ENCODE assay signal across 9 cellular contexts in the genomic region with DNA sequence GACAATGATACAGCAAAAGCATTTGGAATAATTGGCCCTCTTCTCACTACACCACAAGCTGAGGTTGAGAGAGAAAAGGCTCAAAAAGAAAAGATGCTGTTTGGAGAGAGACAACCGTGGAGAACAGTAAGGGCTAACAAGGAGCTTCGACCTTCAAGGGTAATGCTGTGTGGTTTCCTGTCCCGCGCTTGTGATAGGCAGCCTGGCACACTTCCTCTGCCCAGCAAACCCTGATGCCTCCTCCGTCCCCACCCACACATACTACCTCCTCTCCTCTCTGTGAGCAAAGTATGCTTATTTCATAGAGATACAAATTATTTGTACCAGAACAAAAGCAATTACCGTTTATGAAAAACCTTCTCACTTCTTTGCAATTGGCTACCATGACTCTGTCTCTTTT.
DNase-seq lines count a peak whose midpoint lies in the region; ATAC-seq lines count a peak whose summit lies in the region.
"Had no signal": no experiment of that assay in that cellular context is flagged by ENCODE, and none has a peak within 500 bp of the region (broad histone marks: within the 10 kb centered on the region; RNA-seq: fewer than 3 reads in every experiment).

No MANE protein-coding gene starts in this region.

- ATAC-seq in HG02678 (IDR thresholded peaks at IDR 0.05; ENCODE audit: unreplicated experiment), result peak; percentile 56

- no peaks in the 10 kb centered on the region for H3K4me1 Mint-ChIP-seq in activated CD4-positive, alpha-beta T cell treated with anti-CD3 and anti-CD28 coated beads, Interleukin-2, amount 10 ng/mL, durations not matched to agents 24 days and 14 days

- peak; percentile 33 for DNase-seq in activated CD4-positive, alpha-beta T cell treated with anti-CD3 and anti-CD28 coated beads, Interleukin-2, amount 10 ng/mL, durations not matched to agents 24 days and 14 days
- DNase-seq in activated CD4-positive, alpha-beta T cell treated with anti-CD3 and anti-CD28 coated beads for 4 hours, result no peak
- DNase-seq in MV-4-11 (lab: John Stamatoyannopoulos, UW) (peak; percentile 69), pons (ENCODE audit: low spot score) (peak; percentile 32), NCI-H748 treated with DMSO at 0.1 percent for 48 hours (lab: John Stamatoyannopoulos, UW) (no peak), iPS-NIHi11 (ENCODE audit: low spot score) (no peak)
- no peak for DNase-seq in activated naive CD4-positive, alpha-beta T cell treated with Interleukin-2 at 50 U/mL for 16 hours
- DNase-seq: Peyer's patch had no signal

- H3K4me3 Mint-ChIP-seq in activated CD4-positive, alpha-beta T cell treated with anti-CD3 and anti-CD28 coated beads, Interleukin-2, amount 10 ng/mL, durations not matched to agents 24 days and 14 days, result no peak overlapping the region

- intact Hi-C loops in activated CD4-positive, alpha-beta T cell treated with anti-CD3 and anti-CD28 coated beads, Interleukin-2, amount 10 ng/mL, durations not matched to agents 24 days and 14 days (cut with micrococcal nuclease), result no loop called here

- H3K9me3 Mint-ChIP-seq in activated CD4-positive, alpha-beta T cell treated with anti-CD3 and anti-CD28 coated beads, Interleukin-2, amount 10 ng/mL, durations not matched to agents 24 days and 14 days, result no peaks in the 10 kb centered on the region

- H3K36me3 Mint-ChIP-seq in activated CD4-positive, alpha-beta T cell treated with anti-CD3 and anti-CD28 coated beads, Interleukin-2, amount 10 ng/mL, durations not matched to agents 24 days and 14 days (ENCODE audit: low read depth), result no peaks in the 10 kb centered on the region

- H3K27me3 Mint-ChIP-seq in activated CD4-positive, alpha-beta T cell treated with anti-CD3 and anti-CD28 coated beads, Interleukin-2, amount 10 ng/mL, durations not matched to agents 24 days and 14 days, result no peaks in the 10 kb centered on the region

- no peak overlapping the region for H3K27ac Mint-ChIP-seq in activated CD4-positive, alpha-beta T cell treated with anti-CD3 and anti-CD28 coated beads, Interleukin-2, amount 10 ng/mL, durations not matched to agents 24 days and 14 days

Comparison
In these comparisons a context has a peak if more than half of its experiments do, and no peak if none do; other contexts are left out.
1. DNase-seq: peak in activated CD4-positive, alpha-beta T cell treated with anti-CD3 and anti-CD28 coated beads, Interleukin-2, amount 10 ng/mL, durations not matched to agents 24 days and 14 days (single experiment), MV-4-11 (single experiment) and pons (single experiment); none in activated CD4-positive, alpha-beta T cell treated with anti-CD3 and anti-CD28 coated beads for 4 hours (0 of 2), NCI-H748 treated with DMSO at 0.1 percent for 48 hours (single experiment), activated naive CD4-positive, alpha-beta T cell treated with Interleukin-2 at 50 U/mL for 16 hours (single experiment) and iPS-NIHi11 (single experiment).